In the genomic region with DNA sequence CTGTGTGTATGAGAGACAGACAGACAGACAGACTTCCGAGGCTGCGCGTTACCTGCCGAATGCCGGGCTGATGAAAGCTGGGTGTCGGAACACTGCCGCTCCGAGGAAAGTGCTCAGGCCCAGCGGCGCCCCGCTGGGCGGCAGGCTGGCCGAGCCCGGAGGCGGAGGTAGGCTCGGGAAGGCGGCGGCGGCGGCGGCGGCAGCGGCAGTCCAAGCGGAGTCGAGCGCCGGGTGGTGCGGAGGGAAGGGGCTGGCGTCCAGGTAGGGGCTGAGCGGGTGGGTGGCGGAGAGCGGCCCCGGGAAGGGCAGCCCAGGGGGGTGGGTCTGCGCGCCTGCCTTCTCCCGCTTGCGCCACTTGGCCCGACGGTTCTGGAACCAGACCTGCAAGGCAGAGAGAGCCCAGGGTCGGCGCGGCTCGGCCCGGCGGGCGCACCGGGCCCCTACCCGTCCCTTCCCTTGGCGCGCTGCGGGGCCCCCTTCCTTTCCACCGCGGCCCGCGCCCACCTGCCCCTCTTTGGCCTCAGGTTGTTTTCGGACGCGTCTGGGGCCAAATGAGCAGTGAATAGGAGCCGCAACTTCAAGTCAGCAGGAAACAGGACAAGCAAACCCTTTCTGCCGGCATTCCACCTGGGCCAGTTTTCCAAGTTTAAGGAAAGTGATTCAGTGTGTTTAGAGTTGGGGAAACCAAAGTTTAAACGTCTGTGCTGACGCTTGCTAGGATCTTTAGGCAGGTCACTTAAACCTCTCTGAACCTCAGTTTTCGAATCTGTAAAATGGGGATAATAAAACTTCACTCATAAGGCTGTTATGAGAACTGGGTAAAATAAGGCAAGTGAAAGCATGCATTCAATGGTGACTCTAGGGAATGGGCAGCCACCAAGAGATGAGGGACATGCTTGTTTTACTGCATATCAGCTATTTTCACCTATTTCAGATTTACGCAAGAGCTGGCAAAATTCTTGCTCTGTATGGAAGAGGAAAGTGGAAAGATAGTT, we compare ENCODE assay signal across 1 cellular context.
TF ChIP-seq lines count a peak whose summit lies in the region.

No MANE protein-coding gene starts in this region.

TF ChIP-seq in HepG2, 621 proteins besides CTCF, POLR2A, EP300 and RAD21 (continues in another document):
- no peak for TF ChIP-seq ZNF142 (CRISPR knock-in tag; IDR thresholded peaks at IDR 0.05)
- TF ChIP-seq ZNF777 (CRISPR knock-in tag; IDR thresholded peaks at IDR 0.05) = peak; percentile 54; the same call in 1 of the 2 replicates
- no peak for TF ChIP-seq AHDC1 (CRISPR knock-in tag; IDR thresholded peaks at IDR 0.05; ENCODE audit: borderline replicate concordance)
- TF ChIP-seq SNAI1 (CRISPR knock-in tag; IDR thresholded peaks at IDR 0.05; ENCODE audit: borderline replicate concordance) = no peak
- no peak for TF ChIP-seq ZNF496 (CRISPR knock-in tag; IDR thresholded peaks at IDR 0.05; ENCODE audit: insufficient replicate concordance)
- TF ChIP-seq, protein P1, sequence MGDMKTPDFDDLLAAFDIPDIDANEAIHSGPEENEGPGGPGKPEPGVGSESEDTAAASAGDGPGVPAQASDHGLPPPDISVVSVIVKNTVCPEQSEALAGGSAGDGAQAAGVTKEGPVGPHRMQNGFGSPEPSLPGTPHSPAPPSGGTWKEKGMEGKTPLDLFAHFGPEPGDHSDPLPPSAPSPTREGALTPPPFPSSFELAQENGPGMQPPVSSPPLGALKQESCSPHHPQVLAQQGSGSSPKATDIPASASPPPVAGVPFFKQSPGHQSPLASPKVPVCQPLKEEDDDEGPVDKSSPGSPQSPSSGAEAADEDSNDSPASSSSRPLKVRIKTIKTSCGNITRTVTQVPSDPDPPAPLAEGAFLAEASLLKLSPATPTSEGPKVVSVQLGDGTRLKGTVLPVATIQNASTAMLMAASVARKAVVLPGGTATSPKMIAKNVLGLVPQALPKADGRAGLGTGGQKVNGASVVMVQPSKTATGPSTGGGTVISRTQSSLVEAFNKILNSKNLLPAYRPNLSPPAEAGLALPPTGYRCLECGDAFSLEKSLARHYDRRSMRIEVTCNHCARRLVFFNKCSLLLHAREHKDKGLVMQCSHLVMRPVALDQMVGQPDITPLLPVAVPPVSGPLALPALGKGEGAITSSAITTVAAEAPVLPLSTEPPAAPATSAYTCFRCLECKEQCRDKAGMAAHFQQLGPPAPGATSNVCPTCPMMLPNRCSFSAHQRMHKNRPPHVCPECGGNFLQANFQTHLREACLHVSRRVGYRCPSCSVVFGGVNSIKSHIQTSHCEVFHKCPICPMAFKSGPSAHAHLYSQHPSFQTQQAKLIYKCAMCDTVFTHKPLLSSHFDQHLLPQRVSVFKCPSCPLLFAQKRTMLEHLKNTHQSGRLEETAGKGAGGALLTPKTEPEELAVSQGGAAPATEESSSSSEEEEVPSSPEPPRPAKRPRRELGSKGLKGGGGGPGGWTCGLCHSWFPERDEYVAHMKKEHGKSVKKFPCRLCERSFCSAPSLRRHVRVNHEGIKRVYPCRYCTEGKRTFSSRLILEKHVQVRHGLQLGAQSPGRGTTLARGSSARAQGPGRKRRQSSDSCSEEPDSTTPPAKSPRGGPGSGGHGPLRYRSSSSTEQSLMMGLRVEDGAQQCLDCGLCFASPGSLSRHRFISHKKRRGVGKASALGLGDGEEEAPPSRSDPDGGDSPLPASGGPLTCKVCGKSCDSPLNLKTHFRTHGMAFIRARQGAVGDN (CRISPR knock-in tag; IDR thresholded peaks at IDR 0.05) = peak; percentile 29; the same call in 1 of the 2 replicates
- peak; percentile 46; the same call in 1 of the 2 replicates for TF ChIP-seq ZNF768 (CRISPR knock-in tag; IDR thresholded peaks at IDR 0.05)
- TF ChIP-seq, protein P2, sequence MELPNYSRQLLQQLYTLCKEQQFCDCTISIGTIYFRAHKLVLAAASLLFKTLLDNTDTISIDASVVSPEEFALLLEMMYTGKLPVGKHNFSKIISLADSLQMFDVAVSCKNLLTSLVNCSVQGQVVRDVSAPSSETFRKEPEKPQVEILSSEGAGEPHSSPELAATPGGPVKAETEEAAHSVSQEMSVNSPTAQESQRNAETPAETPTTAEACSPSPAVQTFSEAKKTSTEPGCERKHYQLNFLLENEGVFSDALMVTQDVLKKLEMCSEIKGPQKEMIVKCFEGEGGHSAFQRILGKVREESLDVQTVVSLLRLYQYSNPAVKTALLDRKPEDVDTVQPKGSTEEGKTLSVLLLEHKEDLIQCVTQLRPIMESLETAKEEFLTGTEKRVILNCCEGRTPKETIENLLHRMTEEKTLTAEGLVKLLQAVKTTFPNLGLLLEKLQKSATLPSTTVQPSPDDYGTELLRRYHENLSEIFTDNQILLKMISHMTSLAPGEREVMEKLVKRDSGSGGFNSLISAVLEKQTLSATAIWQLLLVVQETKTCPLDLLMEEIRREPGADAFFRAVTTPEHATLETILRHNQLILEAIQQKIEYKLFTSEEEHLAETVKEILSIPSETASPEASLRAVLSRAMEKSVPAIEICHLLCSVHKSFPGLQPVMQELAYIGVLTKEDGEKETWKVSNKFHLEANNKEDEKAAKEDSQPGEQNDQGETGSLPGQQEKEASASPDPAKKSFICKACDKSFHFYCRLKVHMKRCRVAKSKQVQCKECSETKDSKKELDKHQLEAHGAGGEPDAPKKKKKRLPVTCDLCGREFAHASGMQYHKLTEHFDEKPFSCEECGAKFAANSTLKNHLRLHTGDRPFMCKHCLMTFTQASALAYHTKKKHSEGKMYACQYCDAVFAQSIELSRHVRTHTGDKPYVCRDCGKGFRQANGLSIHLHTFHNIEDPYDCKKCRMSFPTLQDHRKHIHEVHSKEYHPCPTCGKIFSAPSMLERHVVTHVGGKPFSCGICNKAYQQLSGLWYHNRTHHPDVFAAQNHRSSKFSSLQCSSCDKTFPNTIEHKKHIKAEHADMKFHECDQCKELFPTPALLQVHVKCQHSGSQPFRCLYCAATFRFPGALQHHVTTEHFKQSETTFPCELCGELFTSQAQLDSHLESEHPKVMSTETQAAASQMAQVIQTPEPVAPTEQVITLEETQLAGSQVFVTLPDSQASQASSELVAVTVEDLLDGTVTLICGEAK (IDR thresholded peaks at IDR 0.05) = no peak
- TF ChIP-seq, protein P2 (CRISPR knock-in tag; IDR thresholded peaks at IDR 0.05) = no peak
- TF ChIP-seq MEIS1 (CRISPR knock-in tag; IDR thresholded peaks at IDR 0.05; ENCODE audit: borderline replicate concordance) = no peak
- TF ChIP-seq, protein P3, sequence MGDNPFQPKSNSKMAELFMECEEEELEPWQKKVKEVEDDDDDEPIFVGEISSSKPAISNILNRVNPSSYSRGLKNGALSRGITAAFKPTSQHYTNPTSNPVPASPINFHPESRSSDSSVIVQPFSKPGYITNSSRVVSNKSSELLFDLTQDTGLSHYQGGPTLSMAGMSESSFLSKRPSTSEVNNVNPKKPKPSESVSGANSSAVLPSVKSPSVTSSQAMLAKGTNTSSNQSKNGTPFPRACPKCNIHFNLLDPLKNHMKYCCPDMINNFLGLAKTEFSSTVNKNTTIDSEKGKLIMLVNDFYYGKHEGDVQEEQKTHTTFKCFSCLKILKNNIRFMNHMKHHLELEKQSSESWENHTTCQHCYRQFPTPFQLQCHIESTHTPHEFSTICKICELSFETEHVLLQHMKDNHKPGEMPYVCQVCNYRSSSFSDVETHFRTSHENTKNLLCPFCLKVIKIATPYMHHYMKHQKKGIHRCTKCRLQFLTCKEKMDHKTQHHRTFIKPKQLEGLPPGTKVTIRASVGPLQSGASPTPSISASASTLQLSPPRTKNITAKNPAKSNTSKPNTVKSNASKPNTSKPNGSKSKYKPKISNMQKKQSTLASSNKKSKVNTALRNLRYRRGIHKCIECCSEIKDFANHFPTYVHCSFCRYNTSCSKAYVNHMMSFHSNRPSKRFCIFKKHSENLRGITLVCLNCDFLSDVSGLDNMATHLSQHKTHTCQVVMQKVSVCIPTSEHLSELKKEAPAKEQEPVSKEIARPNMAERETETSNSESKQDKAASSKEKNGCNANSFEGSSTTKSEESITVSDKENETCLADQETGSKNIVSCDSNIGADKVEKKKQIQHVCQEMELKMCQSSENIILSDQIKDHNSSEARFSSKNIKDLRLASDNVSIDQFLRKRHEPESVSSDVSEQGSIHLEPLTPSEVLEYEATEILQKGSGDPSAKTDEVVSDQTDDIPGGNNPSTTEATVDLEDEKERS (CRISPR knock-in tag; IDR thresholded peaks at IDR 0.05) = no peak
